22 cellular contexts compared by ENCODE assay signal in genomic region chr6:123811378-123811777, GRCh38. TPM values are rescaled to one million over a fixed set of nuclear protein-coding genes. Genes with fewer than 3 reads are reported as not detected.
"Had no signal": no experiment of that assay in that cellular context is flagged by ENCODE, and none has a peak within 500 bp of the region (broad histone marks: within the 10 kb centered on the region; RNA-seq: fewer than 3 reads in every experiment).

No MANE protein-coding gene starts in this region.

- H3K36me3 ChIP-seq: WERI-Rb-1 had no signal

- H3K27ac ChIP-seq: WERI-Rb-1 had no signal

- DNase-seq: activated CD4-positive, alpha-beta memory T cell treated with anti-CD3 and anti-CD28 coated beads, Interleukin-2, amount 10 ng/mL, durations not matched to agents 7 days and 5 days; activated CD4-positive, alpha-beta T cell treated with anti-CD3 and anti-CD28 coated beads for 36 hours; activated CD4-positive, alpha-beta T cell treated with anti-CD3 and anti-CD28 coated beads, Interleukin-2, amount 50 U/mL, for 1 hour; activated gamma-delta T cell; activated naive CD4-positive, alpha-beta T cell treated with anti-CD3 and anti-CD28 coated beads, Interleukin-2, amount 10 ng/mL, durations not matched to agents 7 days and 5 days; activated naive CD8-positive, alpha-beta T cell treated with anti-CD3 and anti-CD28 coated beads for 36 hours; activated T-cell treated with anti-CD3 and anti-CD28 coated beads for 4 hours; activated T-cell treated with anti-CD3 and anti-CD28 coated beads, Interleukin-2, amount 50 U/mL, for 48 hours; MM.1S; NCI-H2171; NCI-H2227 treated with DMSO at 0.1 percent for 48 hours; NCI-H446 treated with DMSO at 0.1 percent for 48 hours; NCI-H526 treated with DMSO at 0.1 percent for 48 hours; NCI-H82; PC-3; SIG-M5; T-cell; T-helper 2 cell; WERI-Rb-1 had no signal

RNA-seq across cellular contexts. Expression of gene NKAIN2, which starts 7.7 kb away (rescaled TPM):
- total RNA-seq: activated CD4-positive, alpha-beta memory T cell treated with anti-CD3 and anti-CD28 coated beads, Interleukin-2, amount 10 ng/mL, durations not matched to agents 7 days and 5 days; activated CD4-positive, alpha-beta T cell treated with anti-CD3 and anti-CD28 coated beads for 36 hours; activated CD8-positive, alpha-beta memory T cell treated with anti-CD3 and anti-CD28 coated beads for 36 hours; activated naive CD8-positive, alpha-beta T cell treated with anti-CD3 and anti-CD28 coated beads for 36 hours; activated T-helper 17 cell treated with anti-CD3 and anti-CD28 coated beads, Interleukin-2, amount 50 U/mL, for 72 hours; PC-3; RPMI7951 had no signal
